Comparison of ENCODE assay signal across 8 cellular contexts in genomic region chr16:56519459-56520250, GRCh38. TPM values are rescaled to one million over a fixed set of nuclear protein-coding genes. Genes with fewer than 3 reads are reported as not detected.
DNase-seq lines count a peak whose midpoint lies in the region; ATAC-seq, FAIRE-seq and TF ChIP-seq lines count a peak whose summit lies in the region.

BBS2 (minus strand) TSS chr16:56520024; CDS start chr16:56519862, 162 bp downstream.

- H3K9me3 ChIP-seq in keratinocyte (ENCODE audit: control insufficient read depth, low read depth, low read length) = no peaks in the 10 kb centered on the region

- H3K79me2 ChIP-seq in keratinocyte (ENCODE audit: control insufficient read depth, insufficient read depth, low read length) = peaks cover 12% of the 10 kb centered on the region

- no peaks in the 10 kb centered on the region for H4K20me1 ChIP-seq in keratinocyte (ENCODE audit: control insufficient read depth, extremely low read depth, insufficient read depth, low read length)

- H3K27ac ChIP-seq in keratinocyte (ENCODE audit: control insufficient read depth, insufficient read depth, low read length) = peak within 1 kb of the TSS; percentile 50

- H3K4me3 ChIP-seq in keratinocyte (ENCODE audit: control insufficient read depth in 2 of 3, extremely low read depth in 1 of 3, insufficient read depth in 2 of 3, low read depth in 1 of 3, low read length in 3 of 3) = peak within 1 kb of the TSS; percentile 69 to 93 (median 85)

- DNase-seq in AG20443 (ENCODE audit: low spot score) (peak; percentile 99), NCI-H446 treated with DMSO at 0.1 percent for 48 hours (lab: John Stamatoyannopoulos, UW) (peak; percentile 15), cerebellar nuclear complex (lab: John Stamatoyannopoulos, UW) (peak; percentile 36 to 76), keratinocyte (ENCODE audit: low read depth, low spot score) (no peak)
- peak; percentile 90 for DNase-seq in activated CD4-positive, alpha-beta T cell treated with anti-CD3 and anti-CD28 coated beads for 1 hour
- DNase-seq in stimulated activated CD4-positive, alpha-beta T cell treated with anti-CD3 and anti-CD28 coated beads, Interleukin-12 subunit alpha, Interleukin-12 subunit beta, amount 100 ng/mL, for 48 hours (ENCODE audit: low read depth in 2 of 3, low spot score in 1 of 3) = peak; percentile 81 to 87 (median 82)

- no peaks in the 10 kb centered on the region for H3K9me1 ChIP-seq in keratinocyte (ENCODE audit: control insufficient read depth, extremely low read depth, insufficient read depth, low read length)

- ATAC-seq in GM19035 (IDR thresholded peaks at IDR 0.05; ENCODE audit: unreplicated experiment) (peak; percentile 82), HG03342 (IDR thresholded peaks at IDR 0.05; ENCODE audit: unreplicated experiment) (peak; percentile 81)

- H3K4me1 ChIP-seq in keratinocyte (ENCODE audit: control insufficient read depth, extremely low read depth, insufficient read depth, low read length) = peaks cover 25% of the 10 kb centered on the region

- no peak for TF ChIP-seq CTCF in keratinocyte (optimal IDR thresholded peaks at IDR 0.05 in 1 of 3, IDR thresholded peaks at IDR 0.05 in 1 of 3, conservative IDR thresholded peaks at IDR 0.05 in 1 of 3; ENCODE audit: extremely low read depth in 1 of 3, insufficient read depth in 2 of 3, low read length in 3 of 3)

- no peaks in the 10 kb centered on the region for H3K27me3 ChIP-seq in keratinocyte (ENCODE audit: control insufficient read depth, extremely low read depth, insufficient read depth, low read length)

- H3K9ac ChIP-seq in keratinocyte (ENCODE audit: control insufficient read depth, extremely low read depth, insufficient read depth, low read length) = peak within 1 kb of the TSS; percentile 70

- no peak for FAIRE-seq in keratinocyte (lab: Jason Lieb, UNC)

- H3K4me2 ChIP-seq in keratinocyte (ENCODE audit: control insufficient read depth, extremely low read depth, insufficient read depth, low read depth, low read length) = peak within 1 kb of the TSS; percentile 89

- H2AFZ ChIP-seq in keratinocyte (ENCODE audit: control insufficient read depth, low read length) = peak within 1 kb of the TSS; percentile 91

- dilution Hi-C loops in keratinocyte (cut with MboI; ENCODE audit: extremely low pct_ligation_motif_present, low sequenced_read_pairs) = no loop called here

- no peaks in the 10 kb centered on the region for H3K36me3 ChIP-seq in keratinocyte (ENCODE audit: control insufficient read depth in 2 of 2, extremely low read depth in 1 of 2, insufficient read depth in 2 of 2, low read length in 2 of 2)

RNA-seq across cellular contexts. Expression of gene BBS2, which starts in this region (rescaled TPM):
- polyA plus RNA-seq in keratinocyte = 43.5 to 76.1 TPM (median 62.3 TPM) in 3 replicates
- polyA plus RNA-seq in keratinocyte (2011; ENCODE audit: low read depth) = 74.2 TPM
- 33.6 and 46.4 TPM in 2 replicates for polyA plus RNA-seq in keratinocyte (2011; cell fraction: cytosol; rRNA removed)
- polyA plus RNA-seq in keratinocyte (2011; cell fraction: nucleus; rRNA removed) = 117 and 121 TPM in 2 replicates
- polyA plus RNA-seq in keratinocyte (2012; ENCODE audit: low replicate concordance) = 27.3 and 30.6 TPM in 2 replicates
- 52.7 to 75.6 TPM (median 52.9 TPM) in 3 replicates for polyA minus RNA-seq in keratinocyte
- polyA minus RNA-seq in keratinocyte (2011; cell fraction: cytosol; rRNA and poly(A)+ RNA removed) = 30.7 TPM
- 26.2 and 58.7 TPM in 2 replicates for polyA minus RNA-seq in keratinocyte (2011; cell fraction: nucleus; rRNA and poly(A)+ RNA removed)
